In the genomic region with DNA sequence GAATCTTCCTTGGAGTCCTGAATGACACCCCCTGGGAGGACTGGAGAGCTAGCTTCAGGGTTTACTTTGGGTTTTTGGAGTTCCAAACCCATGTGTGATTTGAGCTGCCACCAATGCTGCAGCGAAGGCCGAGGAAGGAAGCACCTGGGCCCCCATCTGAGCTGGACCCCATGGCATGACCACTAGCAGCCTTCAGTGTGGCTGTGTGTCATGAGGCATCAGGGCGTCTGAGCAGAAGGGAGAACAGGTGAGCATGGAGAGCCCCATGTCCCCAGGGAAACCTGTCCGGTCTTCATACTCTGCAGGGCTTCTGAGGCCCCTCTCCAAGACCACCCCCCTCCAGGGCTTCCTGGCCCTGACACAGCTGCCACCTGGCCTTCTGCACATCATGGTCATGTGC, we compare ENCODE assay signal across 18 cellular contexts.
"Had no signal": no experiment of that assay in that cellular context is flagged by ENCODE, and none has a peak within 500 bp of the region (broad histone marks: within the 10 kb centered on the region; RNA-seq: fewer than 3 reads in every experiment).

No MANE protein-coding gene starts in this region.

- ATAC-seq: activated naive CD4-positive, alpha-beta T cell treated with anti-CD3 and anti-CD28 coated beads, Interleukin-2, amount 50 U/mL, for 72 hours; activated naive CD8-positive, alpha-beta T cell treated with anti-CD3 and anti-CD28 coated beads, Interleukin-2, amount 50 U/mL, for 24 hours; activated T-cell treated with anti-CD3 and anti-CD28 coated beads, Interleukin-2, amount 50 U/mL, for 72 hours; T-cell had no signal

- H3K4me1 Mint-ChIP-seq: activated naive CD8-positive, alpha-beta T cell treated with anti-CD3 and anti-CD28 coated beads, Interleukin-2, amount 50 U/mL, for 24 hours had no signal

- H3K36me3 Mint-ChIP-seq: activated CD4-positive, alpha-beta memory T cell treated with anti-CD3 and anti-CD28 coated beads for 36 hours; brain; T-cell had no signal

- H3K27ac Mint-ChIP-seq: activated CD4-positive, alpha-beta memory T cell treated with anti-CD3 and anti-CD28 coated beads for 36 hours; activated CD4-positive, alpha-beta T cell treated with anti-CD3 and anti-CD28 coated beads, Interleukin-2, amount 10 ng/mL, durations not matched to agents 7 days and 5 days; activated naive CD4-positive, alpha-beta T cell treated with anti-CD3 and anti-CD28 coated beads, Interleukin-2, amount 50 U/mL, for 72 hours; activated naive CD8-positive, alpha-beta T cell treated with anti-CD3 and anti-CD28 coated beads, Interleukin-2, amount 50 U/mL, for 24 hours; activated T-cell treated with anti-CD3 and anti-CD28 coated beads, Interleukin-2, amount 50 U/mL, for 72 hours; brain; T-cell had no signal

- DNase-seq: activated CD4-positive, alpha-beta memory T cell treated with anti-CD3 and anti-CD28 coated beads for 36 hours; activated CD4-positive, alpha-beta T cell treated with anti-CD3 and anti-CD28 coated beads, Interleukin-2, amount 10 ng/mL, durations not matched to agents 7 days and 5 days; activated CD4-positive, CD25-positive, alpha-beta regulatory T cell; activated CD8-positive, alpha-beta memory T cell treated with anti-CD3 and anti-CD28 coated beads for 24 hours; activated naive CD4-positive, alpha-beta T cell treated with Interleukin-2 at 50 U/mL for 16 hours; activated naive CD8-positive, alpha-beta T cell treated with anti-CD3 and anti-CD28 coated beads, Interleukin-2, amount 50 U/mL, for 24 hours; activated T-cell treated with anti-CD3 and anti-CD28 coated beads, Interleukin-2, amount 50 U/mL, for 72 hours; amygdala; Karpas-422; NCI-H1105; NCI-H1436; NCI-H1694 treated with DMSO at 0.1 percent for 48 hours; SIG-M5; T-helper 2 cell; T1000 had no signal

- H3K4me3 Mint-ChIP-seq: activated CD4-positive, alpha-beta memory T cell treated with anti-CD3 and anti-CD28 coated beads for 36 hours; activated CD4-positive, alpha-beta T cell treated with anti-CD3 and anti-CD28 coated beads, Interleukin-2, amount 10 ng/mL, durations not matched to agents 7 days and 5 days; activated naive CD8-positive, alpha-beta T cell treated with anti-CD3 and anti-CD28 coated beads, Interleukin-2, amount 50 U/mL, for 24 hours; activated T-cell treated with anti-CD3 and anti-CD28 coated beads, Interleukin-2, amount 50 U/mL, for 72 hours; brain; T-cell had no signal
